25 cellular contexts compared by ENCODE assay signal in the genomic region with DNA sequence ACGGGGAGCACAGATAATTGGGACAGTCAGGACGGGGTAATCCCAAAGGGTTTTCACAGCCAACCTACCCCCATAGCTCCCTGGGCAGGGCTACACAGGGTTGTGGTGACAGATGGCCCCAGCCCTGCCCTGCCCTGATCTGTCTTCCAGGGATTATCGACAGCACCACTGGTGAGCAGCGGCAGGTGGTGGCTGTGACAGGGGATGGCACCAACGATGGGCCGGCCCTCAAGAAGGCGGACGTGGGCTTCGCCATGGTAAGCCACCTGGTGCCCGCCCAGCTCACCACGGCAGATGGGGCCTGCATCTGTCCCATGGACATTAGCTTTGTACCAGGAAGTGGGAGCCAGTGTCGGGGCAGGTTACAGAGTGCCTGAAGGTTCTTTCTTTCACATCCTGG. TPM values are rescaled to one million over a fixed set of nuclear protein-coding genes. Genes with fewer than 3 reads are reported as not detected.
"Had no signal": no experiment of that assay in that cellular context is flagged by ENCODE, and none has a peak within 500 bp of the region (broad histone marks: within the 10 kb centered on the region; RNA-seq: fewer than 3 reads in every experiment).

No MANE protein-coding gene starts in this region.

- H3K9me3 ChIP-seq: breast epithelium, colonic mucosa, esophagus squamous epithelium, gastrocnemius medialis, heart left ventricle, neutrophil, ovary, prostate gland, spleen, tibial nerve had no signal

- H3K4me1 ChIP-seq: breast epithelium, colonic mucosa, esophagus squamous epithelium, gastrocnemius medialis, heart left ventricle, prostate gland, spleen had no signal

- H3K27me3 ChIP-seq: colonic mucosa, gastrocnemius medialis, neutrophil, ovary had no signal

- H3K27ac ChIP-seq: breast epithelium, colonic mucosa, esophagus squamous epithelium, gastrocnemius medialis, heart left ventricle, neutrophil, ovary, prostate gland, spleen, tibial nerve had no signal

- H3K36me3 ChIP-seq: breast epithelium, colonic mucosa, esophagus squamous epithelium, gastrocnemius medialis, heart left ventricle, neutrophil, ovary, prostate gland, spleen, tibial nerve had no signal

- ATAC-seq: activated CD4-positive, alpha-beta T cell treated with anti-CD3 and anti-CD28 coated beads for 36 hours; activated T-helper 17 cell treated with anti-CD3 and anti-CD28 coated beads, Interleukin-2, amount 50 U/mL, for 72 hours; gastrocnemius medialis; heart left ventricle; left cardiac atrium had no signal

- DNase-seq: activated B cell treated with CpG ODN at 0.5 μM for 24 hours; activated CD4-positive, alpha-beta T cell treated with anti-CD3 and anti-CD28 coated beads for 36 hours; activated CD4-positive, alpha-beta T cell treated with anti-CD3 and anti-CD28 coated beads, Interleukin-2, amount 50 U/mL, for 4 hours; activated CD8-positive, alpha-beta memory T cell treated with anti-CD3 and anti-CD28 coated beads for 24 hours; activated CD8-positive, alpha-beta memory T cell treated with anti-CD3 and anti-CD28 coated beads, Interleukin-2, amount 50 U/mL, for 4 hours; activated naive CD4-positive, alpha-beta T cell; activated T-cell treated with anti-CD3 and anti-CD28 coated beads, Interleukin-2, amount 50 U/mL, for 24 hours; colonic mucosa; endodermal cell; esophagus squamous epithelium; gastrocnemius medialis; heart left ventricle; left cardiac atrium; ovary; spleen; stimulated activated CD4-positive, alpha-beta T cell treated with anti-CD3 and anti-CD28 coated beads, Interleukin-4, amount 100 ng/mL, for 1 hour; stimulated activated naive CD4-positive, alpha-beta T cell; T1000 had no signal

- H3K4me3 ChIP-seq: breast epithelium, colonic mucosa, esophagus squamous epithelium, gastrocnemius medialis, heart left ventricle, ovary, prostate gland, spleen, tibial nerve had no signal

RNA-seq across cellular contexts. Expression of gene ATP2B3, which starts 39.3 kb away (rescaled TPM):
- total RNA-seq: activated B cell treated with CpG ODN at 0.5 μM for 24 hours; activated CD4-positive, alpha-beta T cell treated with anti-CD3 and anti-CD28 coated beads for 36 hours; activated T-helper 17 cell treated with anti-CD3 and anti-CD28 coated beads, Interleukin-2, amount 50 U/mL, for 72 hours; breast epithelium; endodermal cell; esophagus squamous epithelium; gastrocnemius medialis; liver; subcutaneous adipose tissue; tibial nerve had no signal
- polyA plus RNA-seq: heart left ventricle, liver, spleen had no signal
